8 cellular contexts compared by ENCODE assay signal in genomic region chr10:30059209-30060107, GRCh38. TPM values are rescaled to one million over a fixed set of nuclear protein-coding genes. Genes with fewer than 3 reads are reported as not detected.
A peak's percentile ranks its signal among the peaks of the same experiment; 100 is the strongest.
DNase-seq lines count a peak whose midpoint lies in the region; ATAC-seq lines count a peak whose summit lies in the region.

A gene with protein sequence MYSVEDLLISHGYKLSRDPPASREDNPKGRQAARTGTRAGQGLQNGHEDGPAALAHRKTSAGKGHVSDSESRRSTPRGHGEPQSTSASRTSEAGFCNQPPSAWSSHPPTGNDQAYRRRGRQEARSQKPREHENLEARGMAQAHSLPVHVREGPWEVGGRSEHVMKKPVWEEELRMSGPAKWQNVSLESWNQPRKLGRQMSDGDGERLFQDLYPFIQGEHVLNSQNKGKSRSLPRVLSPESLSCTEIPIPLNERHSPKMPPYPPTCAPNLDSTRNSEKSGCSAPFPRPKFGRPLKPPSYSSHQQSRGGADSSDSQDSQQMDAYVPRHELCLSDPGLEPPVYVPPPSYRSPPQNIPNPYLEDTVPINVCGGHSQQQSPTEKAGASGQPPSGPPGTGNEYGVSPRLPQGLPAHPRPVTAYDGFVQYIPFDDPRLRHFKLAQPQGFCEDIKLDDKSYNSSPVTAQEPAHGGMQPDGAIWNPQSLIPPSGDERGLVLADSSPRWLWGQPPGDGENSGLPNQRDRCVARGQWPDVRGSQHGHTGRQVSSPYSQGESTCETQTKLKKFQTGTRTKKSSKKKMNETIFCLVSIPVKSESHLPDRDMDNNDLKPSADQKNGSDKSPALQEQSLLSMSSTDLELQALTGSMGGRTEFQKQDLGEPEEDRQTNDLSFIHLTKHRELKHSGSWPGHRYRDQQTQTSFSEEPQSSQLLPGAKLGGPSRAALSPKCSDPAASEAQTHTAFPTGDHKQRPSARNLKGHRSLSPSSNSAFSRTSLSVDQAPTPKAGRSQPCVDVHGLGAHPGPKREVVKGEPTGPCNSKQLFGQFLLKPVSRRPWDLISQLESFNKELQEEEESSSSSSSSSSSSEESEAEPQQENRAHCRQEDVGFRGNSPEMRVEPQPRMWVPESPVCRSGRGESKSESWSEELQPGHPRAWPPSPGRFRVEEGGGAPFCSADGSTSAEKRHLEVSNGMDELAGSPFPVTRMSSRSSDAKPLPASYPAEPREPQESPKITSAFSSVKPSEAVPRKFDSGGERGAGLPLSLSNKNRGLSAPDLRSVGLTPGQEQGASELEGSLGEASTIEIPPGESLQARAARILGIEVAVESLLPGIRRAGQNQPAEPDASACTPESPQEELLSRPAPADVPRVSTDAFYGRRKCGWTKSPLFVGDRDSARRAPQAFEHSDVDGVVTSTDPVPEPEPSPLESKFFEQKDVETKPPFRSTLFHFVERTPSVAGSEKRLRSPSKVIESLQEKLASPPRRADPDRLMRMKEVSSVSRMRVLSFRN (N-terminal part only) (minus strand): TSS chr10:30059586. CDS start chr10:30047812, 11,774 bp downstream.

- H3K4me1 Mint-ChIP-seq in activated T-cell treated with anti-CD3 and anti-CD28 coated beads, Interleukin-2, amount 50 U/mL, for 72 hours (ENCODE audit: low read depth): peaks cover 5% of the 10 kb centered on the region
- peaks cover 6 to 8% of the 10 kb centered on the region in 2 donors for H3K4me1 Mint-ChIP-seq in stimulated activated naive B cell treated with anti-CD40 and anti-IgM and Interleukin-4, amounts not matched to agents 10 μg/mL and 1 μg/mL and 100 μg/mL, for 72 hours

- peak within 1 kb of the TSS; percentile 50 to 77 for H3K4me3 ChIP-seq in muscle layer of duodenum (ENCODE audit: low read depth in 1 of 2, low read length in 2 of 2)

- peak within 1 kb of the TSS; percentile 59 to 73 for H3K4me3 Mint-ChIP-seq in activated T-cell treated with anti-CD3 and anti-CD28 coated beads, Interleukin-2, amount 50 U/mL, for 72 hours
- H3K4me3 Mint-ChIP-seq in stimulated activated naive B cell treated with anti-CD40 and anti-IgM and Interleukin-4, amounts not matched to agents 10 μg/mL and 1 μg/mL and 100 μg/mL, for 72 hours: peak within 1 kb of the TSS; percentile 73 to 78

- no peak within 1 kb of the TSS for H3K27ac Mint-ChIP-seq in activated T-cell treated with anti-CD3 and anti-CD28 coated beads, Interleukin-2, amount 50 U/mL, for 72 hours
- H3K27ac Mint-ChIP-seq in stimulated activated naive B cell treated with anti-CD40 and anti-IgM and Interleukin-4, amounts not matched to agents 10 μg/mL and 1 μg/mL and 100 μg/mL, for 72 hours: no peak within 1 kb of the TSS

- H3K9me3 Mint-ChIP-seq in activated T-cell treated with anti-CD3 and anti-CD28 coated beads, Interleukin-2, amount 50 U/mL, for 72 hours: no peaks in the 10 kb centered on the region
- H3K9me3 Mint-ChIP-seq in stimulated activated naive B cell treated with anti-CD40 and anti-IgM and Interleukin-4, amounts not matched to agents 10 μg/mL and 1 μg/mL and 100 μg/mL, for 72 hours: no peaks in the 10 kb centered on the region

- no peaks in the 10 kb centered on the region for H3K27me3 ChIP-seq in muscle layer of duodenum (ENCODE audit: low read depth, low read length)

- peaks cover 0 to 2% of the 10 kb centered on the region in 2 donors for H3K36me3 Mint-ChIP-seq in activated T-cell treated with anti-CD3 and anti-CD28 coated beads, Interleukin-2, amount 50 U/mL, for 72 hours (ENCODE audit: insufficient read depth in 2 of 2)
- H3K36me3 Mint-ChIP-seq in stimulated activated naive B cell treated with anti-CD40 and anti-IgM and Interleukin-4, amounts not matched to agents 10 μg/mL and 1 μg/mL and 100 μg/mL, for 72 hours: peaks cover 2 to 4% of the 10 kb centered on the region in 2 donors

- H3K27me3 Mint-ChIP-seq in activated T-cell treated with anti-CD3 and anti-CD28 coated beads, Interleukin-2, amount 50 U/mL, for 72 hours (ENCODE audit: low read depth): peaks cover 73% of the 10 kb centered on the region
- H3K27me3 Mint-ChIP-seq in stimulated activated naive B cell treated with anti-CD40 and anti-IgM and Interleukin-4, amounts not matched to agents 10 μg/mL and 1 μg/mL and 100 μg/mL, for 72 hours: peaks cover 37 to 52% of the 10 kb centered on the region in 2 donors

- H3K9me3 ChIP-seq in muscle layer of duodenum (ENCODE audit: control insufficient read depth in 1 of 2, low read length in 2 of 2): no peaks in the 10 kb centered on the region

- peak; percentile 23 for DNase-seq in Ammon's horn (ENCODE audit: low spot score)
- peak; percentile 8 for DNase-seq in NCI-H82 treated with DMSO at 0.1 percent for 48 hours (lab: John Stamatoyannopoulos, UW; ENCODE audit: unreplicated experiment)
- DNase-seq in activated T-cell treated with anti-CD3 and anti-CD28 coated beads, Interleukin-2, amount 50 U/mL, for 72 hours: peak; percentile 61 to 64
- peak; percentile 45 for DNase-seq in fibroblast of gingiva (ENCODE audit: low read depth)
- DNase-seq in stimulated activated naive B cell treated with anti-CD40 and anti-IgM and Interleukin-4, amounts not matched to agents 10 μg/mL and 1 μg/mL and 100 μg/mL, for 72 hours: peak; percentile 25

- H3K4me1 ChIP-seq in muscle layer of duodenum (ENCODE audit: control insufficient read depth in 1 of 2, insufficient read depth in 2 of 2, low read length in 2 of 2): peaks cover 0 to 21% of the 10 kb centered on the region in 2 donors

- H3K27ac ChIP-seq in muscle layer of duodenum (ENCODE audit: low read length): no peak within 1 kb of the TSS

- H3K36me3 ChIP-seq in muscle layer of duodenum (ENCODE audit: control insufficient read depth in 1 of 2, insufficient read depth in 2 of 2, low read length in 2 of 2): no peaks in the 10 kb centered on the region

- ATAC-seq in GM21528 (IDR thresholded peaks at IDR 0.05; ENCODE audit: low FRiP score, unreplicated experiment) (peak; percentile 58), HG03097 (IDR thresholded peaks at IDR 0.05; ENCODE audit: low FRiP score, unreplicated experiment) (no peak)
- peak; percentile 92 to 95 for ATAC-seq in activated T-cell treated with anti-CD3 and anti-CD28 coated beads, Interleukin-2, amount 50 U/mL, for 72 hours (replicated peaks in 1 of 2)
- ATAC-seq in stimulated activated naive B cell treated with anti-CD40 and anti-IgM and Interleukin-4, amounts not matched to agents 10 μg/mL and 1 μg/mL and 100 μg/mL, for 72 hours (replicated peaks): peak; percentile 86 to 94

RNA-seq across cellular contexts. Expression of the gene that starts here (rescaled TPM):
- under 1 TPM; 0.05 to 0.29 TPM for total RNA-seq in activated T-cell treated with anti-CD3 and anti-CD28 coated beads, Interleukin-2, amount 50 U/mL, for 72 hours

Comparison
In these comparisons a context has a peak if more than half of its experiments do, and no peak if none do; other contexts are left out.
1. Peak in DNase-seq and ATAC-seq in activated T-cell treated with anti-CD3 and anti-CD28 coated beads, Interleukin-2, amount 50 U/mL, for 72 hours; RNA of the gene not detected or under 1 TPM.
2. DNase-seq: peak in every context shown above with its lines; median percentile 62 in activated T-cell treated with anti-CD3 and anti-CD28 coated beads, Interleukin-2, amount 50 U/mL, for 72 hours; 45 in fibroblast of gingiva; 25 in stimulated activated naive B cell treated with anti-CD40 and anti-IgM and Interleukin-4, amounts not matched to agents 10 μg/mL and 1 μg/mL and 100 μg/mL, for 72 hours; 23 in Ammon's horn; 8 in NCI-H82 treated with DMSO at 0.1 percent for 48 hours.